ENCODE assay signal across 18 cellular contexts in genomic region chr12:123067654-123068053, GRCh38.
DNase-seq lines count a peak whose midpoint lies in the region; ATAC-seq, FAIRE-seq and TF ChIP-seq lines count a peak whose summit lies in the region.
"Had no signal": no experiment of that assay in that cellular context is flagged by ENCODE, and none has a peak within 500 bp of the region (broad histone marks: within the 10 kb centered on the region; RNA-seq: fewer than 3 reads in every experiment).

No MANE protein-coding gene starts in this region.

- H3K4me1 ChIP-seq in left ventricle myocardium inferior = peaks cover 98% of the 10 kb centered on the region
- H3K4me1 ChIP-seq in skeletal muscle tissue (ENCODE audit: control insufficient read depth in 3 of 3, insufficient read depth in 3 of 3, low read length in 3 of 3) = peaks cover 77 to 85% (median 85%) of the 10 kb centered on the region in 3 donors

- intact Hi-C loops in left ventricle myocardium inferior (cut with micrococcal nuclease) = no loop called here
- intact Hi-C loops in left cardiac atrium (cut with DNase I) = no loop called here

- H3K9ac ChIP-seq in skeletal muscle tissue (ENCODE audit: low read depth in 1 of 3, low read length in 3 of 3) = peak overlapping the region in 1 of 3 donors; percentile 25

- H3K4me3 ChIP-seq in left ventricle myocardium inferior (no peak overlapping the region), skeletal muscle tissue (ENCODE audit: low read length in 3 of 3) (no peak overlapping the region)
- H3K4me3 ChIP-seq: A549, SJCRH30 had no signal

- H3K27me3 ChIP-seq in left ventricle myocardium inferior (ENCODE audit: low read depth) (no peaks in the 10 kb centered on the region), skeletal muscle tissue (ENCODE audit: control insufficient read depth in 3 of 3, insufficient read depth in 3 of 3, low read length in 3 of 3) (no peaks in the 10 kb centered on the region)
- H3K27me3 ChIP-seq: SJCRH30 had no signal

- H3K36me3 ChIP-seq in left ventricle myocardium inferior = no peaks in the 10 kb centered on the region
- no peaks in the 10 kb centered on the region for H3K36me3 ChIP-seq in skeletal muscle tissue (ENCODE audit: control insufficient read depth in 3 of 3, insufficient read depth in 3 of 3, low read length in 3 of 3)
- H3K36me3 ChIP-seq: SJCRH30 had no signal

- H3K27ac ChIP-seq in left ventricle myocardium inferior (replicated peaks) (peak overlapping the region; percentile 92), skeletal muscle tissue (ENCODE audit: low read depth, low read length) (peak overlapping the region; percentile 57)
- H3K27ac ChIP-seq: A549, SJCRH30 had no signal

- TF ChIP-seq CTCF in left ventricle myocardium inferior (IDR thresholded peaks at IDR 0.05; ENCODE audit: borderline replicate concordance) = no peak

- H3K9me3 ChIP-seq in left ventricle myocardium inferior (replicated peaks) (no peaks in the 10 kb centered on the region), skeletal muscle tissue (ENCODE audit: control insufficient read depth in 3 of 3, low read length in 3 of 3) (no peaks in the 10 kb centered on the region)
- H3K9me3 ChIP-seq: A549, SJCRH30 had no signal

- no peak for FAIRE-seq in GM19239 (lab: Jason Lieb, UNC)
- FAIRE-seq: A549, GM12892, H1 had no signal

- ATAC-seq in left cardiac atrium (no peak), left lobe of liver (peak; percentile 58), HG02610 (IDR thresholded peaks at IDR 0.05; ENCODE audit: unreplicated experiment) (no peak)
- ATAC-seq: A549 had no signal

- no peak for DNase-seq in left ventricle myocardium inferior
- DNase-seq in left cardiac atrium = no peak
- peak; percentile 45 for DNase-seq in amniotic epithelial cell (ENCODE audit: low read depth)
- peak; percentile 89 for DNase-seq in left lobe of liver (ENCODE audit: low spot score)
- DNase-seq in GM03348 (ENCODE audit: low spot score) = no peak
- no peak for DNase-seq in GM19239 (ENCODE audit: insufficient read length, low spot score)
- DNase-seq: DMS 273 treated with DMSO at 0.1 percent for 48 hours, GF-D8, KBM-7, NCI-H1092 treated with DMSO at 0.1 percent for 48 hours, NCI-H2227 treated with DMSO at 0.1 percent for 48 hours, NCI-H524 treated with DMSO at 0.1 percent for 48 hours, SJCRH30 had no signal

Comparison
In these comparisons a context has a peak if more than half of its experiments do, and no peak if none do; other contexts are left out.
1. DNase-seq: peak in amniotic epithelial cell (single experiment) and left lobe of liver (single experiment); none in left ventricle myocardium inferior (single experiment), left cardiac atrium (single experiment), GM03348 (single experiment) and GM19239 (single experiment).